In the genomic region with DNA sequence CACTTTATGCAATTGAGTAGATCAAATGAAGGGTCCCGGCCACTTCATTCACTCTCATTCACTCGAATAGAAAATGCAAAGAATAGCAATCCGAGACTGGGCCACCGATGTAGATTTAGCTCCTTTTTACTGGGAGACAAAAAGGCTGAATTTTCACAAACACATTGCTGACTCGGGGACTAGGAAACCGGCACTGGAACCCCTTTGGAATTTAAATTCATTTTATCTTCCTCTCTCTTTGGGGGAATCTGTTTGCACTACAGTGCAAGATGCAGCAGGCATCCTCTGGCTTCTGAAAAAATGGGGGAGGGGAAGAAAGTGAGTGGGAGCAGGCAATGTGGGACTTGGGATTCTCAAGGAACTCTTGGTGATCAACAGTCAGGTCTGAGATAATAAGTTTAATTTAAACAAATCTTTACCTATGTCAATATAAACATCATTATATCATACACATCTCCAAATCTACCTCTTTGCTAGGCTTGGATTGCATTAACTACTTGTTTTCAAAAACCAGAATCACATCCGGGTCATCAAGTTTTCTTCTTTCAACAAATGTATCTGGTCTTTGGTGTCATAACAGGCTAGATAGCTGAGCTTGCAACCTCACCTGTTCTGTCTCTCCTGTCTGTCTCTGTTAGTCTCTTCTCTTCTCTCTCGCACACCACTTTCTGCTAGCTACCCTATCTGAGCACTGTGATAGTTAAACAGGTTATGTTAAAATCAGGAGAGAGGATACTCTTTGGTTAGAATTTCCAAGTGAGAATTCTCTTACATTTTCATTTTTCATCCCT, we compare ENCODE assay signal across 2 cellular contexts.
TF ChIP-seq lines count a peak whose summit lies in the region.

No MANE protein-coding gene starts in this region.

TF ChIP-seq in HEK293, 187 proteins besides CTCF, POLR2A, EP300 and RAD21 (continued from another document):
- TF ChIP-seq, protein P1, sequence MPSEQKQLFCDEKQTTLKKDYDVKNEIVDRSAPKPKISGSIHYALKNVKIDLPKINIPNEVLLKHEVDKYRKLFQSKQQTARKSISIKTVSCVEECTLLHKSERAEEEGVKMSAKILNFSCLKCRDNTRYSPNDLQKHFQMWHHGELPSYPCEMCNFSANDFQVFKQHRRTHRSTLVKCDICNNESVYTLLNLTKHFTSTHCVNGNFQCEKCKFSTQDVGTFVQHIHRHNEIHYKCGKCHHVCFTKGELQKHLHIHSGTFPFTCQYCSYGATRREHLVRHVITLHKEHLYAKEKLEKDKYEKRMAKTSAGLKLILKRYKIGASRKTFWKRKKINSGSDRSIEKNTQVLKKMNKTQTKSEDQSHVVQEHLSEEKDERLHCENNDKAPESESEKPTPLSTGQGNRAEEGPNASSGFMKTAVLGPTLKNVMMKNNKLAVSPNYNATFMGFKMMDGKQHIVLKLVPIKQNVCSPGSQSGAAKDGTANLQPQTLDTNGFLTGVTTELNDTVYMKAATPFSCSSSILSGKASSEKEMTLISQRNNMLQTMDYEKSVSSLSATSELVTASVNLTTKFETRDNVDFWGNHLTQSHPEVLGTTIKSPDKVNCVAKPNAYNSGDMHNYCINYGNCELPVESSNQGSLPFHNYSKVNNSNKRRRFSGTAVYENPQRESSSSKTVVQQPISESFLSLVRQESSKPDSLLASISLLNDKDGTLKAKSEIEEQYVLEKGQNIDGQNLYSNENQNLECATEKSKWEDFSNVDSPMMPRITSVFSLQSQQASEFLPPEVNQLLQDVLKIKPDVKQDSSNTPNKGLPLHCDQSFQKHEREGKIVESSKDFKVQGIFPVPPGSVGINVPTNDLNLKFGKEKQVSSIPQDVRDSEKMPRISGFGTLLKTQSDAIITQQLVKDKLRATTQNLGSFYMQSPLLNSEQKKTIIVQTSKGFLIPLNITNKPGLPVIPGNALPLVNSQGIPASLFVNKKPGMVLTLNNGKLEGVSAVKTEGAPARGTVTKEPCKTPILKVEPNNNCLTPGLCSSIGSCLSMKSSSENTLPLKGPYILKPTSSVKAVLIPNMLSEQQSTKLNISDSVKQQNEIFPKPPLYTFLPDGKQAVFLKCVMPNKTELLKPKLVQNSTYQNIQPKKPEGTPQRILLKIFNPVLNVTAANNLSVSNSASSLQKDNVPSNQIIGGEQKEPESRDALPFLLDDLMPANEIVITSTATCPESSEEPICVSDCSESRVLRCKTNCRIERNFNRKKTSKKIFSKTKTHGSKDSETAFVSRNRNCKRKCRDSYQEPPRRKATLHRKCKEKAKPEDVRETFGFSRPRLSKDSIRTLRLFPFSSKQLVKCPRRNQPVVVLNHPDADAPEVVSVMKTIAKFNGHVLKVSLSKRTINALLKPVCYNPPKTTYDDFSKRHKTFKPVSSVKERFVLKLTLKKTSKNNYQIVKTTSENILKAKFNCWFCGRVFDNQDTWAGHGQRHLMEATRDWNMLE (tag by site-specific recombination; conservative IDR thresholded peaks at IDR 0.05; ENCODE audit: low read depth) = 0 out of 2 replicates have a peak, but pooled peaks have one; percentile 23
- TF ChIP-seq ZNF157 (tag by site-specific recombination; IDR thresholded peaks at IDR 0.05) = no peak

TF ChIP-seq in K562, 482 proteins besides CTCF, POLR2A, EP300 and RAD21 (continued from another document):
- no peak for TF ChIP-seq NR2C1 (IDR thresholded peaks at IDR 0.05)
- TF ChIP-seq NR2C1 (tag; IDR thresholded peaks at IDR 0.05) = peak; percentile 66
- TF ChIP-seq NR2C2 (CRISPR knock-in tag; IDR thresholded peaks at IDR 0.05) = no peak
- TF ChIP-seq NR2C2 (tag; IDR thresholded peaks at IDR 0.05) = peak; percentile 32; the same call in 1 of the 2 replicates
